ENCODE assay signal across 8 cellular contexts in the genomic region with DNA sequence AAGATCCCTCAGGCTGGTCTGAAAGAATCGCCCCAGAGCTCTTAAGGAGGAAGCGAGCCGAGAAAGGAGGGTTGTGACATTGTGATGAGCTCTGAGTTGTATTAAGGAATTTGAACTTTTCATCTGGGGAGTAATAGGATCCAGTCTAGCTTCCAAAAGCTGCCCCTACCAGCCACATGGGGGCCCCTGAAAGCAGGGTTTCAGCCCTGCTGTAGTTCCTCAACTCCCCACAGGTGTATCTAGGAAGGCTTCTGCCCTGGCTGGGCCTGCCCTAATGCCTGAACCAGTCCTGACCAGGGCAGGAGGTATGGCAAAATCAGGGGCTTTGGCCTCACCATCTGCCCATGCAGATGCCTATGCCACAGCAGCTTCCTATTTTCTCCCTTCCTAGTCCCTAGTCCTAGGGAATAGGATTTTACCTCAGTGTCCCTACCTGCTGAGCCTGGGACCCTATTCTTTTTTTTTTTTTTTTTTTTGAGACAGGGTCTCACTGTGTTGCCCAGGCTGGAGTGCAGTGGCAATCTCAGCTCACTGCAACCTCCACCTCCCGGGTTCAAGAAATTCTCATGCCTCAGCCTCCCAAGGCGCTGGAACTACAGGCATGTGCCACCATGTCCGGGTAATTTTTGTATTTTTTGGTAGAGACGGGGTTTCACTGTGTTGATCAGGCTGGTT. TPM values are rescaled to one million over a fixed set of nuclear protein-coding genes. Genes with fewer than 3 reads are reported as not detected.
DNase-seq lines count a peak whose midpoint lies in the region; ATAC-seq and TF ChIP-seq lines count a peak whose summit lies in the region.

No MANE protein-coding gene starts in this region.

- H3K36me3 Mint-ChIP-seq in progenitor cell of endocrine pancreas (ENCODE audit: insufficient read depth) = peaks cover 12% of the 10 kb centered on the region

- no peak for TF ChIP-seq POLR2A in NB4 (IDR thresholded peaks at IDR 0.05; ENCODE audit: extremely low read depth, insufficient read length)

- no peaks in the 10 kb centered on the region for H3K27me3 Mint-ChIP-seq in progenitor cell of endocrine pancreas

- no peaks in the 10 kb centered on the region for H3K9me3 Mint-ChIP-seq in progenitor cell of endocrine pancreas (ENCODE audit: low read depth)

- H3K4me3 Mint-ChIP-seq in progenitor cell of endocrine pancreas (ENCODE audit: low read depth) = no peak overlapping the region

- no peak overlapping the region for H3K27ac Mint-ChIP-seq in progenitor cell of endocrine pancreas

- DNase-seq in NCI-H524 (lab: John Stamatoyannopoulos, UW) = peak; percentile 38 to 68
- DNase-seq in NCI-H524 treated with DMSO at 0.1 percent for 48 hours (lab: John Stamatoyannopoulos, UW) = no peak
- DNase-seq in NB4 (ENCODE audit: low read depth) = peak; percentile 72
- peak; percentile 63 for DNase-seq in activated CD4-positive, alpha-beta T cell treated with anti-CD3 and anti-CD28 coated beads for 48 hours
- DNase-seq in epithelial cell of proximal tubule (ENCODE audit: low read depth) = no peak
- peak; percentile 26 for DNase-seq in progenitor cell of endocrine pancreas (ENCODE audit: low spot score, unreplicated experiment)

- H3K4me3 ChIP-seq in NB4 (ENCODE audit: low read depth, low read length) (no peak overlapping the region), epithelial cell of proximal tubule (ENCODE audit: low read depth, low read length) (no peak overlapping the region)

- TF ChIP-seq CTCF in NB4 (IDR thresholded peaks at IDR 0.05; ENCODE audit: low read depth, low read length) = peak; percentile 70
- peak; percentile 92 for TF ChIP-seq CTCF in epithelial cell of proximal tubule (conservative IDR thresholded peaks at IDR 0.05; ENCODE audit: low read depth, low read length)
- TF ChIP-seq CTCF in progenitor cell of endocrine pancreas (IDR thresholded peaks at IDR 0.05; ENCODE audit: unreplicated experiment) = peak; percentile 75

- H3K4me1 Mint-ChIP-seq in progenitor cell of endocrine pancreas (ENCODE audit: low read depth) = no peaks in the 10 kb centered on the region

- ATAC-seq in GM21619 (IDR thresholded peaks at IDR 0.05; ENCODE audit: unreplicated experiment) = peak; percentile 45
- ATAC-seq in HG03097 (IDR thresholded peaks at IDR 0.05; ENCODE audit: low FRiP score, unreplicated experiment) = no peak

RNA-seq across cellular contexts. Expression of a gene that starts 5.0 kb away (rescaled TPM):
- 22.7 and 30.5 TPM in 2 replicates for total RNA-seq in epithelial cell of proximal tubule
- total RNA-seq in progenitor cell of endocrine pancreas = 29.2 and 30.9 TPM in 2 replicates

RNA-seq across cellular contexts. Expression of a gene that starts 14.0 kb away (rescaled TPM):
- 9.1 and 10.4 TPM in 2 replicates for total RNA-seq in epithelial cell of proximal tubule
- total RNA-seq in progenitor cell of endocrine pancreas = 19.6 and 20.4 TPM in 2 replicates

Comparison
In these comparisons a context has a peak if more than half of its experiments do, and no peak if none do; other contexts are left out.
1. DNase-seq: peak in NCI-H524 (2 of 2), NB4 (single experiment), activated CD4-positive, alpha-beta T cell treated with anti-CD3 and anti-CD28 coated beads for 48 hours (single experiment) and progenitor cell of endocrine pancreas (single experiment); none in NCI-H524 treated with DMSO at 0.1 percent for 48 hours (single experiment) and epithelial cell of proximal tubule (single experiment).
2. Peak in every context shown above with its lines, with median percentiles within 50 percentile points of each other: CTCF ChIP-seq.